ENCODE assay signal across 25 cellular contexts in genomic region chr3:143502101-143502500, GRCh38.
"Had no signal": no experiment of that assay in that cellular context is flagged by ENCODE, and none has a peak within 500 bp of the region (broad histone marks: within the 10 kb centered on the region; RNA-seq: fewer than 3 reads in every experiment).

No MANE protein-coding gene starts in this region.

- H3K4me1 Mint-ChIP-seq: immature natural killer cell; memory B cell; stimulated activated effector memory CD8-positive, alpha-beta T cell treated with anti-CD3 and anti-CD28 coated beads, Interleukin-12 subunit alpha, Interleukin-12 subunit beta, amount 100 ng/mL, for 72 hours had no signal

- DNase-seq: cortex of kidney; dorsolateral prefrontal cortex; effector CD8-positive, alpha-beta T cell; gastrocnemius medialis; glutamatergic neuron; immature natural killer cell; left ventricle myocardium inferior; lower lobe of right lung; midbrain; psoas muscle; retina; right lobe of liver; stimulated activated CD4-positive, alpha-beta T cell treated with anti-CD3 and anti-CD28 coated beads, Interleukin-4, amount 100 ng/mL, for 1 hour; stimulated activated CD8-positive, alpha-beta memory T cell treated with anti-CD3 and anti-CD28 coated beads, Interleukin-4, amount 100 ng/mL, for 48 hours; tibial artery; upper lobe of left lung had no signal

- H3K4me3 Mint-ChIP-seq: immature natural killer cell; memory B cell; natural killer cell treated with Interleukin-12 subunit alpha and Interleukin-12 subunit beta and Interleukin-15 and Interleukin-18, amount 100 ng/mL, for 72 hours; stimulated activated effector memory CD8-positive, alpha-beta T cell treated with anti-CD3 and anti-CD28 coated beads, Interleukin-12 subunit alpha, Interleukin-12 subunit beta, amount 100 ng/mL, for 72 hours; stimulated activated naive CD8-positive, alpha-beta T cell treated with anti-CD3 and anti-CD28 coated beads, Interleukin-15, Interleukin-2, amounts not matched to agents 100 ng/mL and 50 ng/mL, for 24 hours had no signal

- H3K4me1 ChIP-seq: gastrocnemius medialis, left ventricle myocardium inferior, lower lobe of right lung, parathyroid adenoma, psoas muscle, right lobe of liver, tibial artery, vagina had no signal

- H3K27me3 ChIP-seq: dorsolateral prefrontal cortex, esophagus muscularis mucosa, gastrocnemius medialis, right lobe of liver, tibial artery, upper lobe of left lung, vagina had no signal

- H3K27ac ChIP-seq: dorsolateral prefrontal cortex, epithelial cell of prostate, esophagus muscularis mucosa, gastrocnemius medialis, left ventricle myocardium inferior, lower lobe of right lung, parathyroid adenoma, psoas muscle, right lobe of liver, tibial artery, upper lobe of left lung, vagina had no signal

- H3K9me3 Mint-ChIP-seq: immature natural killer cell; memory B cell; natural killer cell treated with Interleukin-12 subunit alpha and Interleukin-12 subunit beta and Interleukin-15 and Interleukin-18, amount 100 ng/mL, for 72 hours; stimulated activated effector memory CD8-positive, alpha-beta T cell treated with anti-CD3 and anti-CD28 coated beads, Interleukin-12 subunit alpha, Interleukin-12 subunit beta, amount 100 ng/mL, for 72 hours had no signal

- H3K9ac ChIP-seq: parathyroid adenoma had no signal

- H3K36me3 Mint-ChIP-seq: memory B cell; natural killer cell treated with Interleukin-12 subunit alpha and Interleukin-12 subunit beta and Interleukin-15 and Interleukin-18, amount 100 ng/mL, for 72 hours; stimulated activated effector memory CD8-positive, alpha-beta T cell treated with anti-CD3 and anti-CD28 coated beads, Interleukin-12 subunit alpha, Interleukin-12 subunit beta, amount 100 ng/mL, for 72 hours had no signal

- H3K4me3 ChIP-seq: esophagus muscularis mucosa, gastrocnemius medialis, left ventricle myocardium inferior, lower lobe of right lung, psoas muscle, right lobe of liver, tibial artery, upper lobe of left lung, vagina had no signal

- H2AFZ ChIP-seq: parathyroid adenoma had no signal

- ATAC-seq: gastrocnemius medialis; lower lobe of right lung; natural killer cell treated with Interleukin-12 subunit alpha and Interleukin-12 subunit beta and Interleukin-15 and Interleukin-18, amount 100 ng/mL, for 72 hours; psoas muscle; stimulated activated effector memory CD8-positive, alpha-beta T cell treated with anti-CD3 and anti-CD28 coated beads, Interleukin-12 subunit alpha, Interleukin-12 subunit beta, amount 100 ng/mL, for 72 hours had no signal

- FAIRE-seq: keratinocyte had no signal

- H3K27me3 Mint-ChIP-seq: memory B cell; natural killer cell treated with Interleukin-12 subunit alpha and Interleukin-12 subunit beta and Interleukin-15 and Interleukin-18, amount 100 ng/mL, for 72 hours; stimulated activated naive CD8-positive, alpha-beta T cell treated with anti-CD3 and anti-CD28 coated beads, Interleukin-15, Interleukin-2, amounts not matched to agents 100 ng/mL and 50 ng/mL, for 24 hours had no signal

- H3K79me2 ChIP-seq: parathyroid adenoma had no signal

- H3K9me3 ChIP-seq: esophagus muscularis mucosa, gastrocnemius medialis, left ventricle myocardium inferior, lower lobe of right lung, psoas muscle, right lobe of liver, tibial artery, upper lobe of left lung, vagina had no signal

- H3K27ac Mint-ChIP-seq: immature natural killer cell; memory B cell; natural killer cell treated with Interleukin-12 subunit alpha and Interleukin-12 subunit beta and Interleukin-15 and Interleukin-18, amount 100 ng/mL, for 72 hours; stimulated activated effector memory CD8-positive, alpha-beta T cell treated with anti-CD3 and anti-CD28 coated beads, Interleukin-12 subunit alpha, Interleukin-12 subunit beta, amount 100 ng/mL, for 72 hours; stimulated activated naive CD8-positive, alpha-beta T cell treated with anti-CD3 and anti-CD28 coated beads, Interleukin-15, Interleukin-2, amounts not matched to agents 100 ng/mL and 50 ng/mL, for 24 hours had no signal

- H3K36me3 ChIP-seq: esophagus muscularis mucosa, gastrocnemius medialis, left ventricle myocardium inferior, lower lobe of right lung, right lobe of liver, tibial artery, upper lobe of left lung, vagina had no signal
